1 cellular context compared by ENCODE assay signal in genomic region chr17:31095239-31096105, GRCh38.
TF ChIP-seq lines count a peak whose summit lies in the region.

No MANE protein-coding gene starts in this region.

TF ChIP-seq in GM23338, 12 proteins besides CTCF, POLR2A, EP300 and RAD21 (continued from another document):
- no peak for TF ChIP-seq REST (IDR thresholded peaks at IDR 0.05; ENCODE audit: unreplicated experiment)
- no peak for TF ChIP-seq STAT1 (IDR thresholded peaks at IDR 0.05; ENCODE audit: unreplicated experiment)
